Comparison of ENCODE assay signal across 1 cellular context in genomic region chr11:67354314-67355022, GRCh38.
TF ChIP-seq lines count a peak whose summit lies in the region.

No MANE protein-coding gene starts in this region.

TF ChIP-seq in HepG2, 621 proteins besides CTCF, POLR2A, EP300 and RAD21 (continued from another document and continues in another):
- TF ChIP-seq SNAPC4 (CRISPR knock-in tag; IDR thresholded peaks at IDR 0.05): peak; percentile 21; the same call in 1 of the 2 replicates
- no peak for TF ChIP-seq ZBTB8A (CRISPR knock-in tag; IDR thresholded peaks at IDR 0.05; ENCODE audit: borderline replicate concordance, low read depth)
- TF ChIP-seq IKZF4 (CRISPR knock-in tag; IDR thresholded peaks at IDR 0.05; ENCODE audit: borderline replicate concordance, low read depth, not compliant biosample characterization): no peak
- peak; percentile 91 for TF ChIP-seq BCL6 (CRISPR knock-in tag; IDR thresholded peaks at IDR 0.05)
- TF ChIP-seq ZNF816 (CRISPR knock-in tag; IDR thresholded peaks at IDR 0.05; ENCODE audit: borderline replicate concordance): no peak
- no peak for TF ChIP-seq ZSCAN29 (CRISPR knock-in tag; conservative IDR thresholded peaks at IDR 0.05)
- TF ChIP-seq SRF (IDR thresholded peaks at IDR 0.05; ENCODE audit: low read depth, low read length): peak; percentile 81
- TF ChIP-seq E2F5 (CRISPR knock-in tag; conservative IDR thresholded peaks at IDR 0.05): no peak
- no peak for TF ChIP-seq SIN3B (IDR thresholded peaks at IDR 0.05; ENCODE audit: low read length)
- 0 out of 2 replicates have a peak, but pooled peaks have one; percentile 63 for TF ChIP-seq KDM3A (CRISPR knock-in tag; IDR thresholded peaks at IDR 0.05; ENCODE audit: low read depth)
- no peak for TF ChIP-seq MBNL3 (CRISPR knock-in tag; conservative IDR thresholded peaks at IDR 0.05)
- no peak for TF ChIP-seq SIX1 (CRISPR knock-in tag; IDR thresholded peaks at IDR 0.05; ENCODE audit: borderline replicate concordance)
- TF ChIP-seq ZNF337 (CRISPR knock-in tag; IDR thresholded peaks at IDR 0.05; ENCODE audit: borderline replicate concordance, low read depth): no peak
- TF ChIP-seq FOXA3 (CRISPR knock-in tag; IDR thresholded peaks at IDR 0.05): peak; percentile 87
- TF ChIP-seq ZNF230 (CRISPR knock-in tag; IDR thresholded peaks at IDR 0.05): no peak
- TF ChIP-seq ZNF619 (CRISPR knock-in tag; IDR thresholded peaks at IDR 0.05): no peak
- TF ChIP-seq ZNF660 (CRISPR knock-in tag; IDR thresholded peaks at IDR 0.05; ENCODE audit: borderline replicate concordance, low read depth): no peak
- no peak for TF ChIP-seq SRSF1 (optimal IDR thresholded peaks at IDR 0.05; ENCODE audit: low read depth, low read length)
- TF ChIP-seq TGIF2 (CRISPR knock-in tag; IDR thresholded peaks at IDR 0.05): peak; percentile 83
- TF ChIP-seq HOXA5 (CRISPR knock-in tag; IDR thresholded peaks at IDR 0.05): no peak
- TF ChIP-seq ATAD3A (CRISPR knock-in tag; IDR thresholded peaks at IDR 0.05): no peak
- TF ChIP-seq ZNF775 (CRISPR knock-in tag; IDR thresholded peaks at IDR 0.05; ENCODE audit: borderline replicate concordance): 0 out of 2 replicates have a peak, but pooled peaks have one; percentile 40
- TF ChIP-seq ZNF691 (CRISPR knock-in tag; IDR thresholded peaks at IDR 0.05; ENCODE audit: borderline replicate concordance, low read depth): 0 out of 2 replicates have a peak, but pooled peaks have one; percentile 73
- peak; percentile 82 for TF ChIP-seq GABPB1 (CRISPR knock-in tag; IDR thresholded peaks at IDR 0.05)
- peak; percentile 49; the same call in 1 of the 2 replicates for TF ChIP-seq PHF20 (CRISPR knock-in tag; IDR thresholded peaks at IDR 0.05)
- peak; percentile 52; the same call in 1 of the 2 replicates for TF ChIP-seq NFYB (CRISPR knock-in tag; IDR thresholded peaks at IDR 0.05)
- TF ChIP-seq ZNF776 (CRISPR knock-in tag; IDR thresholded peaks at IDR 0.05): no peak
- TF ChIP-seq, protein P1, sequence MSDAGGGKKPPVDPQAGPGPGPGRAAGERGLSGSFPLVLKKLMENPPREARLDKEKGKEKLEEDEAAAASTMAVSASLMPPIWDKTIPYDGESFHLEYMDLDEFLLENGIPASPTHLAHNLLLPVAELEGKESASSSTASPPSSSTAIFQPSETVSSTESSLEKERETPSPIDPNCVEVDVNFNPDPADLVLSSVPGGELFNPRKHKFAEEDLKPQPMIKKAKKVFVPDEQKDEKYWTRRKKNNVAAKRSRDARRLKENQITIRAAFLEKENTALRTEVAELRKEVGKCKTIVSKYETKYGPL (CRISPR knock-in tag; IDR thresholded peaks at IDR 0.05): no peak
- TF ChIP-seq, protein P2, sequence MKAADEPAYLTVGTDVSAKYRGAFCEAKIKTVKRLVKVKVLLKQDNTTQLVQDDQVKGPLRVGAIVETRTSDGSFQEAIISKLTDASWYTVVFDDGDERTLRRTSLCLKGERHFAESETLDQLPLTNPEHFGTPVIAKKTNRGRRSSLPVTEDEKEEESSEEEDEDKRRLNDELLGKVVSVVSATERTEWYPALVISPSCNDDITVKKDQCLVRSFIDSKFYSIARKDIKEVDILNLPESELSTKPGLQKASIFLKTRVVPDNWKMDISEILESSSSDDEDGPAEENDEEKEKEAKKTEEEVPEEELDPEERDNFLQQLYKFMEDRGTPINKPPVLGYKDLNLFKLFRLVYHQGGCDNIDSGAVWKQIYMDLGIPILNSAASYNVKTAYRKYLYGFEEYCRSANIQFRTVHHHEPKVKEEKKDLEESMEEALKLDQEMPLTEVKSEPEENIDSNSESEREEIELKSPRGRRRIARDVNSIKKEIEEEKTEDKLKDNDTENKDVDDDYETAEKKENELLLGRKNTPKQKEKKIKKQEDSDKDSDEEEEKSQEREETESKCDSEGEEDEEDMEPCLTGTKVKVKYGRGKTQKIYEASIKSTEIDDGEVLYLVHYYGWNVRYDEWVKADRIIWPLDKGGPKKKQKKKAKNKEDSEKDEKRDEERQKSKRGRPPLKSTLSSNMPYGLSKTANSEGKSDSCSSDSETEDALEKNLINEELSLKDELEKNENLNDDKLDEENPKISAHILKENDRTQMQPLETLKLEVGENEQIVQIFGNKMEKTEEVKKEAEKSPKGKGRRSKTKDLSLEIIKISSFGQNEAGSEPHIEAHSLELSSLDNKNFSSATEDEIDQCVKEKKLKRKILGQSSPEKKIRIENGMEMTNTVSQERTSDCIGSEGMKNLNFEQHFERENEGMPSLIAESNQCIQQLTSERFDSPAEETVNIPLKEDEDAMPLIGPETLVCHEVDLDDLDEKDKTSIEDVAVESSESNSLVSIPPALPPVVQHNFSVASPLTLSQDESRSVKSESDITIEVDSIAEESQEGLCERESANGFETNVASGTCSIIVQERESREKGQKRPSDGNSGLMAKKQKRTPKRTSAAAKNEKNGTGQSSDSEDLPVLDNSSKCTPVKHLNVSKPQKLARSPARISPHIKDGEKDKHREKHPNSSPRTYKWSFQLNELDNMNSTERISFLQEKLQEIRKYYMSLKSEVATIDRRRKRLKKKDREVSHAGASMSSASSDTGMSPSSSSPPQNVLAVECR (CRISPR knock-in tag; IDR thresholded peaks at IDR 0.05; ENCODE audit: borderline replicate concordance): peak; percentile 45
- TF ChIP-seq ZSCAN31 (CRISPR knock-in tag; IDR thresholded peaks at IDR 0.05; ENCODE audit: low read depth): no peak; the same call in 1 of the 2 replicates
- TF ChIP-seq ATM (IDR thresholded peaks at IDR 0.05; ENCODE audit: borderline replicate concordance): no peak
- TF ChIP-seq ZNF282 (IDR thresholded peaks at IDR 0.05; ENCODE audit: partially characterized antibody): no peak
- TF ChIP-seq GMEB2 (CRISPR knock-in tag; IDR thresholded peaks at IDR 0.05; ENCODE audit: low read depth): no peak
- TF ChIP-seq HNRNPLL (IDR thresholded peaks at IDR 0.05; ENCODE audit: low read depth, low read length, poor library complexity, severe bottlenecking): no peak
- no peak for TF ChIP-seq HDAC6 (IDR thresholded peaks at IDR 0.05; ENCODE audit: low read depth, low read length)
- peak; percentile 63; the same call in 1 of the 2 replicates for TF ChIP-seq NFYC (CRISPR knock-in tag; IDR thresholded peaks at IDR 0.05)
- TF ChIP-seq AGO2 (optimal IDR thresholded peaks at IDR 0.05; ENCODE audit: low read depth, low read length): no peak
- no peak for TF ChIP-seq SMC3 (IDR thresholded peaks at IDR 0.05; ENCODE audit: low read length)
- TF ChIP-seq, protein P3, sequence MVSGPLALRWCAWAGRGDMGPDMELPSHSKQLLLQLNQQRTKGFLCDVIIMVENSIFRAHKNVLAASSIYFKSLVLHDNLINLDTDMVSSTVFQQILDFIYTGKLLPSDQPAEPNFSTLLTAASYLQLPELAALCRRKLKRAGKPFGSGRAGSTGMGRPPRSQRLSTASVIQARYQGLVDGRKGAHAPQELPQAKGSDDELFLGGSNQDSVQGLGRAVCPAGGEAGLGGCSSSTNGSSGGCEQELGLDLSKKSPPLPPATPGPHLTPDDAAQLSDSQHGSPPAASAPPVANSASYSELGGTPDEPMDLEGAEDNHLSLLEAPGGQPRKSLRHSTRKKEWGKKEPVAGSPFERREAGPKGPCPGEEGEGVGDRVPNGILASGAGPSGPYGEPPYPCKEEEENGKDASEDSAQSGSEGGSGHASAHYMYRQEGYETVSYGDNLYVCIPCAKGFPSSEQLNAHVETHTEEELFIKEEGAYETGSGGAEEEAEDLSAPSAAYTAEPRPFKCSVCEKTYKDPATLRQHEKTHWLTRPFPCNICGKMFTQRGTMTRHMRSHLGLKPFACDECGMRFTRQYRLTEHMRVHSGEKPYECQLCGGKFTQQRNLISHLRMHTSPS (CRISPR knock-in tag; IDR thresholded peaks at IDR 0.05; ENCODE audit: low read depth): peak; percentile 70; the same call in 1 of the 2 replicates
- no peak for TF ChIP-seq ZNF362 (CRISPR knock-in tag; IDR thresholded peaks at IDR 0.05; ENCODE audit: borderline replicate concordance)
- no peak; the same call in 1 of the 2 replicates for TF ChIP-seq MYNN (CRISPR knock-in tag; IDR thresholded peaks at IDR 0.05; ENCODE audit: low read depth)
- TF ChIP-seq XRCC5 (optimal IDR thresholded peaks at IDR 0.05; ENCODE audit: low read length): peak; percentile 78
- 0 out of 2 replicates have a peak, but pooled peaks have one; percentile 41 for TF ChIP-seq PRDM15 (CRISPR knock-in tag; IDR thresholded peaks at IDR 0.05)
